ENCODE assay signal across 1 cellular context in the genomic region with DNA sequence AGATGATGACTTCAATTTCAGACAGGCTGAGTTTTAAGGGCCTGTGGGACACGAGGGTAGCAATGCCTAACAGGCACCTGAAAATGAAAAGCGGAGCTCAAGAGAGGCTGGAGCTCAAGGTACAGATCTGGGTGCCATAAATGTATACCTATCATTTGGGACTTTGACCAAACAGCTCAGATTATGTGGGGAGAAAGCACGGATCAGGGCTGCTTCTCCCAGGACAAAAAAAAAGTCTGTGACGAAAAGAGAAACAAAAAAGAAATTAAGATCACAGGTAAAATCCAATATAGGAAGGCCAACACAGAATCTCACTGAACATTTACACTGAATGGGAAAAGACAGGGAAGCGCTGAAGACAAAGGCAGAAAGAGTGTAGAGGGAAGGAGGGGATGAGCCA.
TF ChIP-seq lines count a peak whose summit lies in the region.

No MANE protein-coding gene starts in this region.

TF ChIP-seq in HCT116, 20 proteins besides CTCF, POLR2A, EP300 and RAD21 (continued from another document):
- TF ChIP-seq EZH2 (IDR thresholded peaks at IDR 0.05) (no peak), ZNF274 (IDR thresholded peaks at IDR 0.05; ENCODE audit: low read depth, low read length) (no peak), JUND (IDR thresholded peaks at IDR 0.05) (no peak), SP1 (IDR thresholded peaks at IDR 0.05; ENCODE audit: low read depth) (no peak), SRF (IDR thresholded peaks at IDR 0.05; ENCODE audit: low read depth) (no peak), FOSL1 (IDR thresholded peaks at IDR 0.05; ENCODE audit: low read depth) (no peak), ELF1 (IDR thresholded peaks at IDR 0.05; ENCODE audit: borderline replicate concordance, low read depth) (no peak), CBX3 (IDR thresholded peaks at IDR 0.05; ENCODE audit: low read depth) (no peak), EZH2phosphoT487 (IDR thresholded peaks at IDR 0.05; ENCODE audit: borderline replicate concordance) (no peak), TCF7L2 (IDR thresholded peaks at IDR 0.05; ENCODE audit: borderline replicate concordance, extremely low read depth, insufficient read depth, insufficient read length) (no peak), YY1 (IDR thresholded peaks at IDR 0.05; ENCODE audit: extremely low read depth, insufficient replicate concordance, low read depth, low read length) (no peak), SIN3A (IDR thresholded peaks at IDR 0.05; ENCODE audit: low read depth) (no peak)
- TF ChIP-seq, protein P1, sequence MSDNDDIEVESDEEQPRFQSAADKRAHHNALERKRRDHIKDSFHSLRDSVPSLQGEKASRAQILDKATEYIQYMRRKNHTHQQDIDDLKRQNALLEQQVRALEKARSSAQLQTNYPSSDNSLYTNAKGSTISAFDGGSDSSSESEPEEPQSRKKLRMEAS (IDR thresholded peaks at IDR 0.05), result no peak
- TF ChIP-seq, protein P2, sequence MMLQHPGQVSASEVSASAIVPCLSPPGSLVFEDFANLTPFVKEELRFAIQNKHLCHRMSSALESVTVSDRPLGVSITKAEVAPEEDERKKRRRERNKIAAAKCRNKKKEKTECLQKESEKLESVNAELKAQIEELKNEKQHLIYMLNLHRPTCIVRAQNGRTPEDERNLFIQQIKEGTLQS (IDR thresholded peaks at IDR 0.05), result no peak
- TF ChIP-seq, protein P3, sequence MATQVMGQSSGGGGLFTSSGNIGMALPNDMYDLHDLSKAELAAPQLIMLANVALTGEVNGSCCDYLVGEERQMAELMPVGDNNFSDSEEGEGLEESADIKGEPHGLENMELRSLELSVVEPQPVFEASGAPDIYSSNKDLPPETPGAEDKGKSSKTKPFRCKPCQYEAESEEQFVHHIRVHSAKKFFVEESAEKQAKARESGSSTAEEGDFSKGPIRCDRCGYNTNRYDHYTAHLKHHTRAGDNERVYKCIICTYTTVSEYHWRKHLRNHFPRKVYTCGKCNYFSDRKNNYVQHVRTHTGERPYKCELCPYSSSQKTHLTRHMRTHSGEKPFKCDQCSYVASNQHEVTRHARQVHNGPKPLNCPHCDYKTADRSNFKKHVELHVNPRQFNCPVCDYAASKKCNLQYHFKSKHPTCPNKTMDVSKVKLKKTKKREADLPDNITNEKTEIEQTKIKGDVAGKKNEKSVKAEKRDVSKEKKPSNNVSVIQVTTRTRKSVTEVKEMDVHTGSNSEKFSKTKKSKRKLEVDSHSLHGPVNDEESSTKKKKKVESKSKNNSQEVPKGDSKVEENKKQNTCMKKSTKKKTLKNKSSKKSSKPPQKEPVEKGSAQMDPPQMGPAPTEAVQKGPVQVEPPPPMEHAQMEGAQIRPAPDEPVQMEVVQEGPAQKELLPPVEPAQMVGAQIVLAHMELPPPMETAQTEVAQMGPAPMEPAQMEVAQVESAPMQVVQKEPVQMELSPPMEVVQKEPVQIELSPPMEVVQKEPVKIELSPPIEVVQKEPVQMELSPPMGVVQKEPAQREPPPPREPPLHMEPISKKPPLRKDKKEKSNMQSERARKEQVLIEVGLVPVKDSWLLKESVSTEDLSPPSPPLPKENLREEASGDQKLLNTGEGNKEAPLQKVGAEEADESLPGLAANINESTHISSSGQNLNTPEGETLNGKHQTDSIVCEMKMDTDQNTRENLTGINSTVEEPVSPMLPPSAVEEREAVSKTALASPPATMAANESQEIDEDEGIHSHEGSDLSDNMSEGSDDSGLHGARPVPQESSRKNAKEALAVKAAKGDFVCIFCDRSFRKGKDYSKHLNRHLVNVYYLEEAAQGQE (IDR thresholded peaks at IDR 0.05; ENCODE audit: low read depth), result no peak
